23 cellular contexts compared by ENCODE assay signal in the genomic region with DNA sequence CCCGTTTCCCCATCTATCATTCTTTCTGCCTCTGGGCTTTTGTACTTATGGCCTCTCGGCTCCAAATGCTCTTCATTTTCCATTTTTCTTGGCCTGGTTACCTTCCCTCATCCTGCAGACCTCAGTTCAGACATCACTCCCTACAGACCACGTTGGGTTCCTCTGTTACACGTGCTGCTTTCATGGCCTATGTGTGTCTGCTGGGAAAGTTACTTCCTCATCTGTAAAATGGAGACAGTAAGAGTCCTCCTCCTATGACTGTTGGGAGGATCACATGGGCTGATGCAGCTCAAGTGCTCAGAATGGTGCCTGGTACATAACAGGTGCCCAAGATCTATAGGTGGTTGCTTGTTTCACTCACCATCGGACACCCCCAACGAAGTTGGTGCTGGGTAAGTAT. TPM values are rescaled to one million over a fixed set of nuclear protein-coding genes. Genes with fewer than 3 reads are reported as not detected.
A peak's percentile ranks its signal among the peaks of the same experiment; 100 is the strongest.
DNase-seq lines count a peak whose midpoint lies in the region; TF ChIP-seq lines count a peak whose summit lies in the region.
"Had no signal": no experiment of that assay in that cellular context is flagged by ENCODE, and none has a peak within 500 bp of the region (broad histone marks: within the 10 kb centered on the region; RNA-seq: fewer than 3 reads in every experiment).

No MANE protein-coding gene starts in this region.

- H3K4me3 Mint-ChIP-seq in endothelial cell (ENCODE audit: unreplicated experiment), result peak overlapping the region; percentile 39
- H3K4me3 Mint-ChIP-seq: B cell, CD14-positive monocyte had no signal

- peak; percentile 8 for DNase-seq in NOMO-1 treated with DMSO at 0.1 percent for 48 hours (lab: John Stamatoyannopoulos, UW; ENCODE audit: unreplicated experiment)
- DNase-seq in NOMO-1 treated with dmso at 0.1 percent for 144 hours (lab: John Stamatoyannopoulos, UW; ENCODE audit: unreplicated experiment), result no peak
- DNase-seq in endothelial cell (ENCODE audit: low spot score), result no peak
- peak; percentile 13 for DNase-seq in superior temporal gyrus (ENCODE audit: extremely low spot score)
- DNase-seq in KBM-7, result no peak
- no peak for DNase-seq in NCI-H146 (lab: John Stamatoyannopoulos, UW)
- no peak for DNase-seq in activated CD4-positive, alpha-beta T cell treated with anti-CD3 and anti-CD28 coated beads, Interleukin-2, amount 50 U/mL, for 4 hours
- DNase-seq: DMS79, GOT3, IMR-90, Karpas-422, NCI-H1092 treated with DMSO at 0.1 percent for 48 hours, NCI-H2081, NCI-H2171 treated with DMSO at 0.1 percent for 48 hours, NCI-H524 treated with DMSO at 0.1 percent for 48 hours had no signal

- H3K27ac Mint-ChIP-seq in endothelial cell (ENCODE audit: unreplicated experiment), result no peak overlapping the region
- H3K27ac Mint-ChIP-seq: B cell had no signal

- H3K4me3 ChIP-seq in OCI-LY3 (ENCODE audit: low read length), result no peak overlapping the region
- H3K4me3 ChIP-seq: SJSA1 had no signal

- H3K9ac ChIP-seq in OCI-LY3 (ENCODE audit: low read length), result no peak overlapping the region

- no peak overlapping the region for H3K27ac ChIP-seq in OCI-LY3 (ENCODE audit: low read length)
- H3K27ac ChIP-seq: SJSA1 had no signal

- H3K36me3 ChIP-seq in OCI-LY3 (replicated peaks; ENCODE audit: low read depth, low read length), result no peaks in the 10 kb centered on the region
- H3K36me3 ChIP-seq: SJSA1 had no signal

- H3K9me3 ChIP-seq in OCI-LY3 (ENCODE audit: insufficient read depth, low read length), result no peaks in the 10 kb centered on the region
- H3K9me3 ChIP-seq: SJSA1 had no signal

- 0 out of 2 replicates have a peak overlapping the region, but pooled peaks have one; percentile 1 for H3K4me2 ChIP-seq in OCI-LY3 (ENCODE audit: low read length)

- no peak for TF ChIP-seq CTCF in OCI-LY3 (IDR thresholded peaks at IDR 0.05; ENCODE audit: low read depth, low read length)
- TF ChIP-seq CTCF in endothelial cell (IDR thresholded peaks at IDR 0.05; ENCODE audit: unreplicated experiment), result no peak

- 0 out of 2 replicates have a peak, but pooled peaks cover 2% of the 10 kb centered on the region for H3K27me3 ChIP-seq in OCI-LY3 (ENCODE audit: low read depth, low read length)

- H3K79me2 ChIP-seq in OCI-LY3 (ENCODE audit: low read length), result no peaks in the 10 kb centered on the region

- H2AFZ ChIP-seq in OCI-LY3 (ENCODE audit: low read depth, low read length), result peak overlapping the region; percentile 63; the same call in 1 of the 2 replicates

- H3K4me1 Mint-ChIP-seq in endothelial cell (ENCODE audit: unreplicated experiment), result peaks cover 12% of the 10 kb centered on the region

- no peaks in the 10 kb centered on the region for H3K9me3 Mint-ChIP-seq in endothelial cell (ENCODE audit: unreplicated experiment)

- in situ Hi-C loops in KBM-7 (cut with MboI; ENCODE audit: low pct_unique_long_range_greater_than_20kb, low sequenced_read_pairs), result loop anchor here (5.0 to 25.0 kb wide), 2 partner anchors 133 to 313 kb away; no protein-coding TSS in a partner anchor

- H3K36me3 Mint-ChIP-seq in endothelial cell (ENCODE audit: low read depth, unreplicated experiment), result peaks cover 22% of the 10 kb centered on the region
- H3K36me3 Mint-ChIP-seq: CD14-positive monocyte had no signal

- H3K27me3 Mint-ChIP-seq in endothelial cell (ENCODE audit: unreplicated experiment), result peaks cover 13% of the 10 kb centered on the region

- no peaks in the 10 kb centered on the region for H4K20me1 ChIP-seq in OCI-LY3 (ENCODE audit: insufficient read depth, low read length)

- H3K4me1 ChIP-seq in OCI-LY3 (ENCODE audit: low read length), result peaks cover 16% of the 10 kb centered on the region
- H3K4me1 ChIP-seq: SJSA1 had no signal

RNA-seq across cellular contexts. Expression of a gene that starts 13.5 kb away (rescaled TPM):
- 180 TPM for total RNA-seq in endothelial cell (ENCODE audit: unreplicated experiment)
- total RNA-seq: A172, B cell, HT1080, IMR-90, M059J, Right ventricle myocardium inferior, SJSA1 had no signal

RNA-seq across cellular contexts. Expression of a gene that starts 21.8 kb away (rescaled TPM):
- total RNA-seq in endothelial cell (ENCODE audit: unreplicated experiment), result not detected
- total RNA-seq: A172, B cell, HT1080, IMR-90, M059J, Right ventricle myocardium inferior, SJSA1 had no signal

Comparison
In these comparisons a context has a peak if more than half of its experiments do, and no peak if none do; other contexts are left out.
1. DNase-seq: peak in NOMO-1 treated with DMSO at 0.1 percent for 48 hours (single experiment) and superior temporal gyrus (single experiment); none in NOMO-1 treated with dmso at 0.1 percent for 144 hours (single experiment), endothelial cell (single experiment), KBM-7 (single experiment), NCI-H146 (single experiment) and activated CD4-positive, alpha-beta T cell treated with anti-CD3 and anti-CD28 coated beads, Interleukin-2, amount 50 U/mL, for 4 hours (0 of 2).